ENCODE assay signal across 9 cellular contexts in genomic region chr5:83471405-83472212, GRCh38. TPM values are rescaled to one million over a fixed set of nuclear protein-coding genes. Genes with fewer than 3 reads are reported as not detected.
DNase-seq lines count a peak whose midpoint lies in the region; ATAC-seq and TF ChIP-seq lines count a peak whose summit lies in the region.
"Had no signal": no experiment of that assay in that cellular context is flagged by ENCODE, and none has a peak within 500 bp of the region (broad histone marks: within the 10 kb centered on the region; RNA-seq: fewer than 3 reads in every experiment).

TSS of gene VCAN (plus strand) at chr5:83471744. CDS start at chr5:83483519, 11,775 bp downstream.

- TF ChIP-seq POLR2A in NB4 (IDR thresholded peaks at IDR 0.05; ENCODE audit: extremely low read depth, insufficient read length) (no peak), prostate gland (IDR thresholded peaks at IDR 0.05) (no peak)

- peaks cover 5% of the 10 kb centered on the region for H3K4me1 ChIP-seq in prostate gland (replicated peaks)

- TF ChIP-seq CTCF in NB4 (IDR thresholded peaks at IDR 0.05; ENCODE audit: low read depth, low read length) (no peak), prostate gland (IDR thresholded peaks at IDR 0.05) (no peak)

- no peak within 1 kb of the TSS for H3K27ac ChIP-seq in prostate gland

- no peaks in the 10 kb centered on the region for H3K36me3 ChIP-seq in prostate gland

- H3K9me3 ChIP-seq in prostate gland = no peaks in the 10 kb centered on the region

- peaks cover 17% of the 10 kb centered on the region for H3K27me3 ChIP-seq in prostate gland (replicated peaks; ENCODE audit: insufficient read depth)

- intact Hi-C loops in prostate gland (cut with DNase I) = loop anchor here (5.0 to 10.0 kb wide), 2 partner anchors 81 to 1117 kb away; no protein-coding TSS in a partner anchor

- under 1% methylated on average over 43 of the region's 43 CpGs for WGBS in prostate gland

- DNase-seq in EL (peak; percentile 41), NB4 (ENCODE audit: low read depth) (peak; percentile 10), astrocyte of the hippocampus (ENCODE audit: low read depth, low spot score) (peak; percentile 92), hippocampal formation (lab: John Stamatoyannopoulos, UW) (peak; percentile 30 to 48), prostate gland (ENCODE audit: low spot score) (peak; percentile 20), MV-4-11 (lab: John Stamatoyannopoulos, UW) (no peak)

- no peak for ATAC-seq in HG02973 (IDR thresholded peaks at IDR 0.05; ENCODE audit: unreplicated experiment)
- no peak for ATAC-seq in GM19395 (IDR thresholded peaks at IDR 0.05; ENCODE audit: unreplicated experiment)

- H3K4me3 ChIP-seq in NB4 (ENCODE audit: low read depth, low read length) = no peak within 1 kb of the TSS
- H3K4me3 ChIP-seq in prostate gland = peak within 1 kb of the TSS; percentile 23 to 28

RNA-seq across cellular contexts. Expression of gene VCAN, which starts in this region (rescaled TPM):
- total RNA-seq in prostate gland = 10 to 100 TPM; 24.4 to 72.9 TPM
- total RNA-seq: T-helper 2 cell treated with Interferon-gamma antibody and Interleukin-4, amounts not matched to agents 100 ng/mL and 5 ng/mL, for 36 hours had no signal
